ENCODE assay signal across 9 cellular contexts in the genomic region with DNA sequence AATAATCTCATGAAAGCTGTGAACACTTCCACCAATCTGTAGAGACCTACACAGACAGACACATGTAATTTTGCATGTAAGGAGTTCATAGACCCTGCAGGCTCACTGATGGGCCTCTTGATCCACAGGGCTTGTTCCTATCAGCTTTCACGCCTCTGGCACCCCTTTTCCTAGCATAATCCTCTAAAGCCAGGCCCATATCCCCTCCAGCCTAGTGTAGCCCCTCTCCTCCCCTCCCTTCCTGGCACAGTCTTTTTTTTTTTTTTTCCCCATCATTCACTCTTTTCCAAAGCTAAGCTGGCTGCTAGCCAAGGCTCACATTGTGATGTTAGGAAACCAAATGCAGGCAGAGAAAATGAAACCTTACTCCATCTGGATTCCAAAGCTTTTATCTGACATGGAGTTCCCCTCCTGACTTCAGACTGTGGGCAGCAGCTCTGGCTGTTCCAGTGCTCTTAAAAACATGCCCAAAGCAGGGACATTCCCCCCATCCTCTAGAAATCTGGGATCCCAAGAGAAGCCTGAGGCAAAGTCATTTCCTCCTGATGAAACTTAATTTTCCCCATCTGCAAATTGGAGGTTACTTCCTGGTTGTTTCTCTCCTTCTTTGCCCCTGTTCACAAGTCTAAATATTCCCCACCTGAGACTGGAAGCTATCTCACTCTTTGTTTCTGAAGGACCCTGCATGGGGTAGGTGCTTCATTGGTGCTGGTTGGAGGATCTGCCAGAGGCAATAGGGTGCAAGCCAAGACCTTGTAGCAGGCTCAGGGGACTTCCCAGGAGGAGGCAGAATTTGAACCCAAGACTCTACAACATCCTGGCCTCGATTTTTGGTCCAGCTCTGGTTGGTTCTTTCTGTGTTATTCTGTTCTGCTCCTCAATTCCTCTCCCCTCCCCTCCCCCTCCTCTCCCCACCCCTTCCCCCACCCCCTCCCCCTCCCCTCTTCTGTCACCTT. TPM values are rescaled to one million over a fixed set of nuclear protein-coding genes. Genes with fewer than 3 reads are reported as not detected.
DNase-seq lines count a peak whose midpoint lies in the region; ATAC-seq and TF ChIP-seq lines count a peak whose summit lies in the region.
"Had no signal": no experiment of that assay in that cellular context is flagged by ENCODE, and none has a peak within 500 bp of the region (broad histone marks: within the 10 kb centered on the region; RNA-seq: fewer than 3 reads in every experiment).

No MANE protein-coding gene starts in this region.

- WGBS in testis, 2 donors: 83 to 88% methylated on average over 2 of the region's 2 CpGs

- no peak for DNase-seq in activated naive CD4-positive, alpha-beta T cell treated with anti-CD3 and anti-CD28 coated beads, Interleukin-2, amount 50 U/mL, for 72 hours (ENCODE audit: low spot score in 2 of 2)
- DNase-seq in activated naive CD4-positive, alpha-beta T cell treated with Interleukin-2 at 50 U/mL for 16 hours: no peak
- DNase-seq in Peyer's patch: no peak
- DNase-seq in fibroblast of the conjunctiva (ENCODE audit: low read depth): peak; percentile 16
- peak; percentile 21 for DNase-seq in testis
- no peak for DNase-seq in activated T-cell treated with anti-CD3 and anti-CD28 coated beads, Interleukin-2, amount 50 U/mL, for 1 hour

- intact Hi-C loops in testis (cut with DNase I; ENCODE audit: low total_unique reads): no loop called here

- TF ChIP-seq POLR2A in Peyer's patch (IDR thresholded peaks at IDR 0.05): no peak
- TF ChIP-seq POLR2A in testis (IDR thresholded peaks at IDR 0.05): no peak

- H3K36me3 ChIP-seq in Peyer's patch (no peaks in the 10 kb centered on the region), testis (ENCODE audit: low read depth, missing control alignments) (no peaks in the 10 kb centered on the region)

- no peaks in the 10 kb centered on the region for H3K36me3 Mint-ChIP-seq in activated naive CD4-positive, alpha-beta T cell treated with anti-CD3 and anti-CD28 coated beads, Interleukin-2, amount 50 U/mL, for 72 hours

- H3K4me3 ChIP-seq in Peyer's patch: no peak overlapping the region
- no peak overlapping the region for H3K4me3 ChIP-seq in testis
- H3K4me3 ChIP-seq: body of pancreas had no signal

- H3K27ac Mint-ChIP-seq in activated naive CD4-positive, alpha-beta T cell treated with anti-CD3 and anti-CD28 coated beads, Interleukin-2, amount 50 U/mL, for 72 hours: peak overlapping the region; percentile 57 to 66

- H3K9me3 ChIP-seq in Peyer's patch (no peaks in the 10 kb centered on the region), testis (no peaks in the 10 kb centered on the region)
- H3K9me3 ChIP-seq: body of pancreas had no signal

- H3K27me3 ChIP-seq in Peyer's patch (no peaks in the 10 kb centered on the region), testis (no peaks in the 10 kb centered on the region)
- H3K27me3 ChIP-seq: body of pancreas had no signal

- TF ChIP-seq CTCF in Peyer's patch (IDR thresholded peaks at IDR 0.05) (no peak), testis (IDR thresholded peaks at IDR 0.05) (no peak)

- no peak for ATAC-seq in activated naive CD4-positive, alpha-beta T cell treated with anti-CD3 and anti-CD28 coated beads, Interleukin-2, amount 50 U/mL, for 72 hours
- ATAC-seq in GM19023 (IDR thresholded peaks at IDR 0.05; ENCODE audit: unreplicated experiment) (no peak), HG03097 (IDR thresholded peaks at IDR 0.05; ENCODE audit: low FRiP score, unreplicated experiment) (no peak)
- ATAC-seq: body of pancreas had no signal

- H3K9me3 Mint-ChIP-seq in activated naive CD4-positive, alpha-beta T cell treated with anti-CD3 and anti-CD28 coated beads, Interleukin-2, amount 50 U/mL, for 72 hours: no peaks in the 10 kb centered on the region

- H3K4me1 ChIP-seq in Peyer's patch (no peaks in the 10 kb centered on the region), testis (no peaks in the 10 kb centered on the region)
- H3K4me1 ChIP-seq: body of pancreas had no signal

- H3K27ac ChIP-seq in Peyer's patch: peak overlapping the region; percentile 27 to 65 (median 48)
- no peak overlapping the region for H3K27ac ChIP-seq in testis

RNA-seq across cellular contexts. Expression of a gene that starts 9.9 kb away (rescaled TPM):
- total RNA-seq in activated naive CD4-positive, alpha-beta T cell treated with anti-CD3 and anti-CD28 coated beads, Interleukin-2, amount 50 U/mL, for 72 hours: 10 to 100 TPM; 13.1 to 14.7 TPM
- total RNA-seq in Peyer's patch (10 to 100 TPM in 1 of 4 donors, 1 to 10 TPM in 3; 5.8 to 13.8 (median 9.2) TPM), testis (under 1 TPM in 1 of 2 donors, not detected in 1; 0.87 TPM)
- polyA plus RNA-seq in testis (ENCODE audit: insufficient read depth, low read depth, low replicate concordance): 16.2 TPM

RNA-seq across cellular contexts. Expression of a gene that starts 21.4 kb away (rescaled TPM):
- not detected for total RNA-seq in activated naive CD4-positive, alpha-beta T cell treated with anti-CD3 and anti-CD28 coated beads, Interleukin-2, amount 50 U/mL, for 72 hours
- total RNA-seq in Peyer's patch: not detected
- total RNA-seq in testis: 1 to 10 TPM; 6.1 to 7.8 TPM
- polyA plus RNA-seq in testis (ENCODE audit: insufficient read depth, low read depth, low replicate concordance): 28.3 TPM
- total RNA-seq: body of pancreas had no signal

RNA-seq across cellular contexts. Expression of a gene that starts 40.5 kb away (rescaled TPM):
- total RNA-seq in activated naive CD4-positive, alpha-beta T cell treated with anti-CD3 and anti-CD28 coated beads, Interleukin-2, amount 50 U/mL, for 72 hours: 10 to 100 TPM in 1 of 2 donors, 1 to 10 TPM in 1; 8.4 to 12.8 TPM
- 1 to 10 TPM in 1 of 4 donors, under 1 TPM in 1, not detected in 2; 0.88 to 1.9 TPM for total RNA-seq in Peyer's patch
- total RNA-seq in testis: 10 to 100 TPM in 1 of 2 donors, 1 to 10 TPM in 1; 9.6 to 18.6 TPM
- 19.3 TPM for polyA plus RNA-seq in testis (ENCODE audit: insufficient read depth, low read depth, low replicate concordance)
- total RNA-seq: body of pancreas had no signal

RNA-seq across cellular contexts. Expression of a gene that starts 53.4 kb away (rescaled TPM):
- not detected for total RNA-seq in activated naive CD4-positive, alpha-beta T cell treated with anti-CD3 and anti-CD28 coated beads, Interleukin-2, amount 50 U/mL, for 72 hours
- total RNA-seq in Peyer's patch (not detected), testis (10 to 100 TPM; 22.9 to 38.7 TPM)
- 82.6 TPM for polyA plus RNA-seq in testis (ENCODE audit: insufficient read depth, low read depth, low replicate concordance)
- total RNA-seq: body of pancreas had no signal

Comparison
In these comparisons a context has a peak if more than half of its experiments do, and no peak if none do; other contexts are left out.
1. DNase-seq: peak in fibroblast of the conjunctiva (single experiment) and testis (single experiment); none in activated naive CD4-positive, alpha-beta T cell treated with anti-CD3 and anti-CD28 coated beads, Interleukin-2, amount 50 U/mL, for 72 hours (0 of 2), activated naive CD4-positive, alpha-beta T cell treated with Interleukin-2 at 50 U/mL for 16 hours (single experiment), Peyer's patch (0 of 3) and activated T-cell treated with anti-CD3 and anti-CD28 coated beads, Interleukin-2, amount 50 U/mL, for 1 hour (single experiment).
2. H3K27ac ChIP-seq: peak in Peyer's patch (4 of 4); none in testis (0 of 2).
3. RNA of a gene that starts 21.4 kb away (total RNA-seq): 6.1 to 7.8 TPM in testis; not detected in activated naive CD4-positive, alpha-beta T cell treated with anti-CD3 and anti-CD28 coated beads, Interleukin-2, amount 50 U/mL, for 72 hours and not detected in Peyer's patch; every median in the first group is over 4 times any median in the second.